In the genomic region with DNA sequence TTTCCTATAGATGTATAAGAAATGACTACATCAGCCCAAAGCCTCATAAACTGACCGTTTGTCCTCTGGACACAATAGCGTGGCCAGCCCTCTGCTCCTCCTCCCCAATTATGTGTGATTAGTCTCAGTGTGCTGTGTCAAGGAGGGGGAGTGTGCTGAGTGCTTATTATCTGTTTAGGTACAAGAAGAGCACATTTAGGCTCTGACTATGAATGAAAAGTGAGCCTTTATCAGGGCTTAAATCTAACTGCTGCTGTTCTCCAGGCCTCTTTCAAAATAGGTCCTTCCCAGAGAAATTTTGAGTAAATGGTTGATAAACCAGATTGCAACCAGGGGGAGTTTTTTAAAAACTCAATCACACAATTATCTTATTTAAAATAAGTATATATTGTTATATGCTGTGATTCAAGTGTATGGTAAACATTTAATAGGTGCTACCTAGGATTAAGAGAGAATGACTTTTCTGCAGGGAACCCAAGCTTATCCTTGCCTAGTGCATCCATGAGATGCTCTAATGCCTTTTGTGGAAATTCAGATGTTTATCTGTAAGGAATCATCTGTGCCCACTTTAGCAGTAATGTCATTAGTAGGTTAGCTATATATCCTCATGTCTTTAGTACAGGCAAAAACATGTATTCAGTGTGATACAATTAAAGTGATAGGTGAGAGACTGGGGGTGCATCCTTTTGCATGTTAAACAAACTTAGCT, we compare ENCODE assay signal across 19 cellular contexts.
DNase-seq lines count a peak whose midpoint lies in the region; ATAC-seq and TF ChIP-seq lines count a peak whose summit lies in the region.
"Had no signal": no experiment of that assay in that cellular context is flagged by ENCODE, and none has a peak within 500 bp of the region (broad histone marks: within the 10 kb centered on the region; RNA-seq: fewer than 3 reads in every experiment).

No MANE protein-coding gene starts in this region.

- peak; percentile 54; the same call in 1 of the 3 replicates for ATAC-seq in SK-N-SH treated with all-trans-retinoic acid at 6 μM for 48 hours

- WGBS in lower leg skin, 2 donors = 77 to 84% methylated on average over 2 of the region's 2 CpGs

- H3K4me3 Mint-ChIP-seq in chondrocyte (ENCODE audit: unreplicated experiment) = no peak overlapping the region

- no peaks in the 10 kb centered on the region for H3K9me3 Mint-ChIP-seq in chondrocyte (ENCODE audit: low read depth)

- H3K4me3 ChIP-seq in lower leg skin (ENCODE audit: low read depth, poor library complexity, severe bottlenecking) = no peak overlapping the region
- H3K4me3 ChIP-seq: cardiac muscle cell, uterus had no signal

- no peak for TF ChIP-seq POLR2A in lower leg skin (IDR thresholded peaks at IDR 0.05)

- no peak for TF ChIP-seq CTCF in lower leg skin (IDR thresholded peaks at IDR 0.05)
- no peak for TF ChIP-seq CTCF in chondrocyte (IDR thresholded peaks at IDR 0.05)

- intact Hi-C loops in lower leg skin (cut with DNase I; ENCODE audit: low total_unique reads) = no loop called here

- no peak overlapping the region for H3K27ac Mint-ChIP-seq in chondrocyte (ENCODE audit: unreplicated experiment)

- H3K4me1 Mint-ChIP-seq in chondrocyte (ENCODE audit: low read depth) = peaks cover 16% of the 10 kb centered on the region

- H3K36me3 Mint-ChIP-seq in chondrocyte (ENCODE audit: low read depth) = peaks cover 5% of the 10 kb centered on the region

- DNase-seq in COR-L47 (lab: John Stamatoyannopoulos, UW) = peak; percentile 72
- DNase-seq in NCI-H1092 treated with DMSO at 0.1 percent for 48 hours (lab: John Stamatoyannopoulos, UW) = peak; percentile 84
- peak; percentile 95 for DNase-seq in NCI-H2227 treated with DMSO at 0.1 percent for 48 hours (lab: John Stamatoyannopoulos, UW)
- DNase-seq in AG08396 (ENCODE audit: low spot score) = no peak
- DNase-seq in lower leg skin (ENCODE audit: low spot score in 2 of 2) = no peak
- DNase-seq in chondrocyte (ENCODE audit: low spot score) = no peak
- no peak for DNase-seq in activated CD4-positive, CD25-positive, alpha-beta regulatory T cell treated with anti-CD3 and anti-CD28 coated beads, Interleukin-2, amount 50 U/mL, for 72 hours
- DNase-seq: ACHN; activated CD4-positive, alpha-beta T cell treated with anti-CD3 and anti-CD28 coated beads for 1 hour; activated naive CD4-positive, alpha-beta T cell; activated T-cell treated with anti-CD3 and anti-CD28 coated beads, Interleukin-2, amount 50 U/mL, for 1 hour; C1 segment of cervical spinal cord; dermis blood vessel endothelial cell; GDM1; nucleus accumbens; RPMI8226; uterus had no signal

- H3K27me3 Mint-ChIP-seq in chondrocyte (ENCODE audit: low read depth) = peaks cover 21% of the 10 kb centered on the region

TF ChIP-seq in SK-N-SH treated with all-trans-retinoic acid at 6 μM for 48 hours, 23 proteins besides CTCF, POLR2A, EP300 and RAD21:
- TF ChIP-seq OSR1 (CRISPR knock-in tag; IDR thresholded peaks at IDR 0.05) (no peak), TSHZ2 (CRISPR knock-in tag; IDR thresholded peaks at IDR 0.05) (peak; percentile 63), BACH2 (CRISPR knock-in tag; IDR thresholded peaks at IDR 0.05; ENCODE audit: borderline replicate concordance) (peak; percentile 40; the same call in 1 of the 2 replicates), ZNF70 (CRISPR knock-in tag; IDR thresholded peaks at IDR 0.05) (peak; percentile 67; the same call in 1 of the 2 replicates), TCF4 (CRISPR knock-in tag; IDR thresholded peaks at IDR 0.05; ENCODE audit: borderline replicate concordance) (peak; percentile 85; the same call in 1 of the 2 replicates)

Comparison
In these comparisons a context has a peak if more than half of its experiments do, and no peak if none do; other contexts are left out.
1. DNase-seq: peak in COR-L47 (single experiment), NCI-H1092 treated with DMSO at 0.1 percent for 48 hours (single experiment) and NCI-H2227 treated with DMSO at 0.1 percent for 48 hours (single experiment); none in AG08396 (single experiment), lower leg skin (0 of 2), chondrocyte (single experiment) and activated CD4-positive, CD25-positive, alpha-beta regulatory T cell treated with anti-CD3 and anti-CD28 coated beads, Interleukin-2, amount 50 U/mL, for 72 hours (single experiment).